Comparison of ENCODE assay signal across 1 cellular context in the genomic region with DNA sequence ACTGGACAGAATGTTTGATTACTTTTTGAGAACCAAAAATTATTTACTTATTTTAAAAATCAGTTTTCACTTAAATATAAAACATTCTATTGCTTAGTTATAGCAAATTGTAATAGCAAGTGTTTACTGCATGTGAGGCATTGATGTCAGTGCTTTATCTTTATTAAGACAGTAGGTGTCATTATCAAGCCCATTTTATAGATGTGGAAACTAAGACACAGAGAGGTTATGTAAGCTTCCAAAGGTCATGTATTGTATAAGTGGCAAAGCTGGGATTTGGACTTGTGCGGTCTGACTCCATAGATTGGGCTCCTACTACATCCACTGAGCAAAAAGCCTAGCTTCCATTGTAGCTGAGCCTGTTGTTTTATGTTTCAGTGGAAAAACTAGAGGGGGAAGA.
TF ChIP-seq lines count a peak whose summit lies in the region.

No MANE protein-coding gene starts in this region.

TF ChIP-seq in GM23338, 12 proteins besides CTCF, POLR2A, EP300 and RAD21 (continued from another document):
- TF ChIP-seq EZH2 (IDR thresholded peaks at IDR 0.05; ENCODE audit: low read depth, unreplicated experiment) = no peak
- no peak for TF ChIP-seq NANOG (IDR thresholded peaks at IDR 0.05; ENCODE audit: borderline replicate concordance)
TF ChIP-seq in GM23338: peak in this region for 0.
